Comparison of ENCODE assay signal across 27 cellular contexts in the genomic region with DNA sequence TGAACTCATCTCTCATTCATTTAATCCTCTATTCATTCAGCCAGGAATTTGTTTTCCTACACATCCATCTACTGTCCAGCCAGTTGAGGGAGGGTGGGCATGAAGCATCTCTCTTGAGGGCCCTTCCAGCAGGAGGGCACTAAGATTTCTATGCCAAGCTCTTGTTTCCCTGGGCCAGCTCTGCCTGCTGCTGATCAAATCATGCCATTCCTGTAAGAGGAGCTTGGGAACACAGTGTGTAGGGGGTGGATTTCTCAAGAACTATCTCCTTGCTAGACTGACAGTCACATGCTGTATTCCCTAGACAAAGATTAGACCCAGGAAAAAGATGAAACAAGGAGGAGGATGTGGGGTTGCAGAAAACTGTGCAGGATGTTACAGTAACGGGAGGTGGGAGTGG.
DNase-seq lines count a peak whose midpoint lies in the region; ATAC-seq and TF ChIP-seq lines count a peak whose summit lies in the region.
"Had no signal": no experiment of that assay in that cellular context is flagged by ENCODE, and none has a peak within 500 bp of the region (broad histone marks: within the 10 kb centered on the region; RNA-seq: fewer than 3 reads in every experiment).

No MANE protein-coding gene starts in this region.

- no peak overlapping the region for H3K4me2 ChIP-seq in neuronal stem cell (ENCODE audit: insufficient read depth, low read length, poor library complexity, severe bottlenecking)
- H3K4me2 ChIP-seq: BLaER1 had no signal

- H2BK120ac ChIP-seq in neuronal stem cell (ENCODE audit: low read depth, low read length) = no peak overlapping the region

- H3K14ac ChIP-seq in neuronal stem cell (ENCODE audit: low read length) = no peak overlapping the region

- no peak overlapping the region for H2AK5ac ChIP-seq in neuronal stem cell (ENCODE audit: low read depth, low read length)

- no peaks in the 10 kb centered on the region for H3K79me1 ChIP-seq in neuronal stem cell (ENCODE audit: low read depth, low read length)

- no peaks in the 10 kb centered on the region for H3K27me3 ChIP-seq in neuronal stem cell (ENCODE audit: control insufficient read depth in 3 of 3, insufficient read depth in 3 of 3, low read depth in 1 of 3, low read length in 3 of 3)
- H3K27me3 ChIP-seq: BLaER1 had no signal

- ATAC-seq in GM21423 (IDR thresholded peaks at IDR 0.05; ENCODE audit: unreplicated experiment) (no peak), HG03460 (IDR thresholded peaks at IDR 0.05; ENCODE audit: unreplicated experiment) (no peak)
- ATAC-seq: activated naive CD4-positive, alpha-beta T cell treated with anti-CD3 and anti-CD28 coated beads, Interleukin-2, amount 50 U/mL, for 72 hours; HepG2 had no signal

- no CpG with 5 or more reads among the region's 1 CpG for WGBS in neuronal stem cell (ENCODE audit: extremely low coverage in 2 of 2, insufficient read length in 2 of 2, insufficient replicate concordance in 1 of 2), 2 donors

- H3K4me3 ChIP-seq in foreskin fibroblast (ENCODE audit: low read depth in 1 of 2, low read length in 2 of 2) (no peak overlapping the region), neuronal stem cell (ENCODE audit: low read length in 2 of 2) (no peak overlapping the region)
- H3K4me3 ChIP-seq: BLaER1, lung had no signal

- peaks cover 0 to 3% of the 10 kb centered on the region in 2 donors for H3K4me1 ChIP-seq in neuronal stem cell (ENCODE audit: control insufficient read depth in 2 of 2, insufficient read depth in 1 of 2, low read depth in 1 of 2, low read length in 2 of 2)
- H3K4me1 ChIP-seq: BLaER1 had no signal

- no peaks in the 10 kb centered on the region for H3K36me3 ChIP-seq in neuronal stem cell (replicated peaks in 1 of 2; ENCODE audit: control insufficient read depth in 2 of 2, insufficient read depth in 2 of 2, low read length in 2 of 2)
- H3K36me3 ChIP-seq: BLaER1 had no signal

- H2BK15ac ChIP-seq in neuronal stem cell (ENCODE audit: low read length) = no peak overlapping the region

- no peak overlapping the region for H4K8ac ChIP-seq in neuronal stem cell (ENCODE audit: low read depth, low read length)

- no peak overlapping the region for H3K27ac ChIP-seq in neuronal stem cell (replicated peaks; ENCODE audit: low read length)
- H3K27ac ChIP-seq: BLaER1, epithelial cell of prostate had no signal

- H3K18ac ChIP-seq in neuronal stem cell (ENCODE audit: low read length) = no peak overlapping the region

- H2BK5ac ChIP-seq in neuronal stem cell (ENCODE audit: low read length) = no peak overlapping the region

- H4K91ac ChIP-seq in neuronal stem cell (ENCODE audit: low read depth, low read length, poor library complexity) = peak overlapping the region; percentile 57

- no peak for TF ChIP-seq CTCF in foreskin fibroblast (IDR thresholded peaks at IDR 0.05; ENCODE audit: low read depth, low read length)

- no peaks in the 10 kb centered on the region for H3K9me3 ChIP-seq in neuronal stem cell (replicated peaks in 1 of 2; ENCODE audit: control insufficient read depth in 2 of 2, insufficient read depth in 1 of 2, low read depth in 1 of 2, low read length in 2 of 2)
- H3K9me3 ChIP-seq: BLaER1 had no signal

- H3K4ac ChIP-seq in neuronal stem cell (ENCODE audit: low read length) = no peak overlapping the region

- H3K9ac ChIP-seq in neuronal stem cell (ENCODE audit: low read depth, low read length, poor library complexity) = no peak overlapping the region
- H3K9ac ChIP-seq: BLaER1 had no signal

- H2BK12ac ChIP-seq in neuronal stem cell (ENCODE audit: low read length) = no peak overlapping the region

- no peak overlapping the region for H2AFZ ChIP-seq in neuronal stem cell (ENCODE audit: low read length)

- H3K23ac ChIP-seq in neuronal stem cell (ENCODE audit: low read depth, low read length, poor library complexity) = no peak overlapping the region

- DNase-seq in EH (ENCODE audit: low read depth) (peak; percentile 23), amniotic epithelial cell (ENCODE audit: low read depth) (peak; percentile 73), foreskin fibroblast (peak; percentile 21 to 47), neuronal stem cell (ENCODE audit: low spot score) (no peak), activated T-cell treated with anti-CD3 and anti-CD28 coated beads for 4 hours (no peak), NCI-H2081 treated with DMSO at 0.1 percent for 48 hours (lab: John Stamatoyannopoulos, UW) (no peak)
- DNase-seq: activated CD4-positive, alpha-beta T cell treated with anti-CD3 and anti-CD28 coated beads, Interleukin-2, amount 50 U/mL, for 48 hours; activated CD4-positive, CD25-positive, alpha-beta regulatory T cell; activated CD8-positive, alpha-beta memory T cell treated with anti-CD3 and anti-CD28 coated beads, Interleukin-2, amount 50 U/mL, for 4 hours; DMS79; H9; islet precursor cell; NCI-H1048; NCI-H187; NCI-H345; NCI-H82; OCI-M1; stimulated activated CD4-positive, alpha-beta T cell treated with anti-CD3 and anti-CD28 coated beads, Interleukin-12 subunit alpha, Interleukin-12 subunit beta, amount 100 ng/mL, for 4 hours; stimulated activated CD4-positive, alpha-beta T cell treated with anti-CD3 and anti-CD28 coated beads, Interleukin-4, amount 100 ng/mL, for 4 hours; stimulated activated naive CD4-positive, alpha-beta T cell treated with Interleukin-2 at 50 U/mL for 16 hours had no signal

Comparison
In these comparisons a context has a peak if more than half of its experiments do, and no peak if none do; other contexts are left out.
1. DNase-seq: peak in EH (single experiment), amniotic epithelial cell (single experiment) and foreskin fibroblast (2 of 2); none in neuronal stem cell (single experiment), activated T-cell treated with anti-CD3 and anti-CD28 coated beads for 4 hours (single experiment) and NCI-H2081 treated with DMSO at 0.1 percent for 48 hours (single experiment).